In genomic region chr6:163179721-163180120, GRCh38 we compare ENCODE assay signal across 24 cellular contexts.
"Had no signal": no experiment of that assay in that cellular context is flagged by ENCODE, and none has a peak within 500 bp of the region (broad histone marks: within the 10 kb centered on the region; RNA-seq: fewer than 3 reads in every experiment).

No MANE protein-coding gene starts in this region.

- ATAC-seq: heart right ventricle; left lobe of liver; natural killer cell; psoas muscle; stimulated activated naive B cell treated with anti-CD40 and anti-IgM and Interleukin-4, amounts not matched to agents 10 μg/mL and 1 μg/mL and 100 μg/mL, for 72 hours had no signal

- H3K4me3 Mint-ChIP-seq: dendritic cell treated with granulocyte-macrophage colony-stimulating factor and Interleukin-4, amounts not matched to agents 40 ng/mL and 50 ng/mL, for 4 days; memory B cell; natural killer cell; stimulated activated naive B cell treated with anti-CD40 and anti-IgM and Interleukin-4, amounts not matched to agents 10 μg/mL and 1 μg/mL and 100 μg/mL, for 72 hours; stimulated activated naive CD8-positive, alpha-beta T cell treated with anti-CD3 and anti-CD28 coated beads, Interleukin-15, Interleukin-2, amounts not matched to agents 100 ng/mL and 50 ng/mL, for 24 hours; type B pancreatic cell had no signal

- H3K9me3 Mint-ChIP-seq: dendritic cell treated with granulocyte-macrophage colony-stimulating factor and Interleukin-4, amounts not matched to agents 40 ng/mL and 50 ng/mL, for 4 days; memory B cell; natural killer cell; stimulated activated naive B cell treated with anti-CD40 and anti-IgM and Interleukin-4, amounts not matched to agents 10 μg/mL and 1 μg/mL and 100 μg/mL, for 72 hours; stimulated activated naive CD8-positive, alpha-beta T cell treated with anti-CD3 and anti-CD28 coated beads, Interleukin-15, Interleukin-2, amounts not matched to agents 100 ng/mL and 50 ng/mL, for 24 hours; type B pancreatic cell had no signal

- H3K4me1 Mint-ChIP-seq: memory B cell; natural killer cell; stimulated activated naive B cell treated with anti-CD40 and anti-IgM and Interleukin-4, amounts not matched to agents 10 μg/mL and 1 μg/mL and 100 μg/mL, for 72 hours had no signal

- H3K27me3 ChIP-seq: colonic mucosa, esophagus squamous epithelium, heart right ventricle, ovary, suprapubic skin, thyroid gland had no signal

- H3K36me3 ChIP-seq: colonic mucosa, esophagus squamous epithelium, heart right ventricle, ovary, spleen, suprapubic skin, thyroid gland had no signal

- H3K36me3 Mint-ChIP-seq: memory B cell; natural killer cell; stimulated activated naive B cell treated with anti-CD40 and anti-IgM and Interleukin-4, amounts not matched to agents 10 μg/mL and 1 μg/mL and 100 μg/mL, for 72 hours; type B pancreatic cell had no signal

- H3K9me3 ChIP-seq: colonic mucosa, esophagus squamous epithelium, heart right ventricle, ovary, psoas muscle, spleen, suprapubic skin, thyroid gland had no signal

- H3K4me3 ChIP-seq: colonic mucosa, esophagus squamous epithelium, heart right ventricle, lung, ovary, psoas muscle, skin epidermis, spleen, suprapubic skin, thyroid gland had no signal

- H3K27ac ChIP-seq: colonic mucosa, esophagus squamous epithelium, heart right ventricle, ovary, psoas muscle, skin epidermis, spleen, suprapubic skin, thyroid gland had no signal

- H3K4me1 ChIP-seq: colonic mucosa, suprapubic skin had no signal

- H3K27ac Mint-ChIP-seq: dendritic cell treated with granulocyte-macrophage colony-stimulating factor and Interleukin-4, amounts not matched to agents 40 ng/mL and 50 ng/mL, for 4 days; memory B cell; natural killer cell; stimulated activated naive B cell treated with anti-CD40 and anti-IgM and Interleukin-4, amounts not matched to agents 10 μg/mL and 1 μg/mL and 100 μg/mL, for 72 hours; stimulated activated naive CD8-positive, alpha-beta T cell treated with anti-CD3 and anti-CD28 coated beads, Interleukin-15, Interleukin-2, amounts not matched to agents 100 ng/mL and 50 ng/mL, for 24 hours; type B pancreatic cell had no signal

- DNase-seq: cerebellar nuclear complex; colonic mucosa; effector memory CD4-positive, alpha-beta T cell; esophagus squamous epithelium; foreskin melanocyte; glutamatergic neuron; heart right ventricle; hippocampal formation; kidney glomerular epithelial cell; natural killer cell; occipital lobe; ovary; psoas muscle; spleen; stimulated activated naive B cell treated with anti-CD40 and anti-IgM and Interleukin-4, amounts not matched to agents 10 μg/mL and 1 μg/mL and 100 μg/mL, for 72 hours; thyroid gland had no signal
